3 cellular contexts compared by ENCODE assay signal in the genomic region with DNA sequence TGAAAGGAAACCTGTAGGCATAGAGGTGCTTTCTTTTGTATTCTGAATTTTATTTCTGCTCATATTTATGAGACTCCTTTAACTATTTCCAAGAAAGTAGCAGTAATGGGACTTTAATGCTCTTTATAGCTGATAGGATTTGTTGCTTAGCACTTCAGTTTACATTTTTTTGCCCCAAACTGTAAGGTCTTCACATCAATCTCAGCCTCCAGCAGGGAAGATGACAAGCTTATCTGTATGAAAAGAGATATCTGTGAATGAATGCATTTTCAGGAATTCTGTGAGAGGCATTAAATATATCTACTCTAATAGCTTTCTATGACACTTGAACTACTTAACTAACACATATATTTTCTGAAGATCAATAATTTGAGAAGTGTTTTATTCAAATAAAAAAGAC.
"Had no signal": no experiment of that assay in that cellular context is flagged by ENCODE, and none has a peak within 500 bp of the region (broad histone marks: within the 10 kb centered on the region; RNA-seq: fewer than 3 reads in every experiment).

No MANE protein-coding gene starts in this region.

- H3K4me3 ChIP-seq: GM12878 had no signal

- DNase-seq: GDM1, GF-D8 had no signal
